In genomic region chr11:1838077-1838425, GRCh38 we compare ENCODE assay signal across 14 cellular contexts. TPM values are rescaled to one million over a fixed set of nuclear protein-coding genes. Genes with fewer than 3 reads are reported as not detected.
DNase-seq lines count a peak whose midpoint lies in the region; ATAC-seq and TF ChIP-seq lines count a peak whose summit lies in the region.
"Had no signal": no experiment of that assay in that cellular context is flagged by ENCODE, and none has a peak within 500 bp of the region (broad histone marks: within the 10 kb centered on the region; RNA-seq: fewer than 3 reads in every experiment).

No MANE protein-coding gene starts in this region.

- no TSS peak for BruUV-seq in MCF 10A (replicated peaks; lab: Mats Ljungman, UMichigan)

- no peak for ATAC-seq in upper lobe of right lung

- no peak overlapping the region for H3K4me3 ChIP-seq in breast epithelium
- H3K4me3 ChIP-seq in Karpas-422 (ENCODE audit: low read length) = no peak overlapping the region
- H3K4me3 ChIP-seq in upper lobe of right lung = no peak overlapping the region
- H3K4me3 ChIP-seq: upper lobe of left lung had no signal

- no peak overlapping the region for H3K27ac Mint-ChIP-seq in MCF 10A (ENCODE audit: low read depth, unreplicated experiment)
- H3K27ac Mint-ChIP-seq in dendritic cell treated with granulocyte-macrophage colony-stimulating factor and Interleukin-4, amounts not matched to agents 40 ng/mL and 50 ng/mL, for 4 days = peak overlapping the region; percentile 61
- H3K27ac Mint-ChIP-seq: activated naive CD8-positive, alpha-beta T cell had no signal

- no peak overlapping the region for H2AFZ ChIP-seq in Karpas-422 (ENCODE audit: low read length)

- H3K27me3 Mint-ChIP-seq in MCF 10A (ENCODE audit: insufficient read depth, unreplicated experiment) = no peaks in the 10 kb centered on the region
- H3K27me3 Mint-ChIP-seq in dendritic cell treated with granulocyte-macrophage colony-stimulating factor and Interleukin-4, amounts not matched to agents 40 ng/mL and 50 ng/mL, for 4 days = peaks cover 34% of the 10 kb centered on the region
- H3K27me3 Mint-ChIP-seq: activated naive CD8-positive, alpha-beta T cell had no signal

- peaks cover 24% of the 10 kb centered on the region for H3K4me1 Mint-ChIP-seq in MCF 10A (ENCODE audit: insufficient read depth, unreplicated experiment)
- H3K4me1 Mint-ChIP-seq in dendritic cell treated with granulocyte-macrophage colony-stimulating factor and Interleukin-4, amounts not matched to agents 40 ng/mL and 50 ng/mL, for 4 days (ENCODE audit: low read depth) = peaks cover 56% of the 10 kb centered on the region

- no peaks in the 10 kb centered on the region for H3K9me3 Mint-ChIP-seq in MCF 10A (ENCODE audit: unreplicated experiment)
- no peaks in the 10 kb centered on the region for H3K9me3 Mint-ChIP-seq in dendritic cell treated with granulocyte-macrophage colony-stimulating factor and Interleukin-4, amounts not matched to agents 40 ng/mL and 50 ng/mL, for 4 days

- intact Hi-C loops in MCF 10A (cut with micrococcal nuclease) = loop anchor here (5.0 to 10.0 kb wide), 2 partner anchors 39 to 283 kb away; no protein-coding TSS in a partner anchor
- intact Hi-C loops in breast epithelium (cut with DNase I; ENCODE audit: low total_unique reads) = loop anchor here (10.0 kb wide), 1 partner anchor 317 kb away; no protein-coding TSS in a partner anchor
- intact Hi-C loops in dendritic cell treated with granulocyte-macrophage colony-stimulating factor and Interleukin-4, amounts not matched to agents 40 ng/mL and 50 ng/mL, for 4 days (cut with micrococcal nuclease) = loop anchor here (5.0 kb wide), 1 partner anchor 79 kb away; the partner anchor contains the start of gene TNNT3
- intact Hi-C loops in upper lobe of right lung (cut with DNase I) = no loop called here

- no peak for TF ChIP-seq POLR2A in breast epithelium (IDR thresholded peaks at IDR 0.05)

- peaks cover 48% of the 10 kb centered on the region for H3K36me3 Mint-ChIP-seq in MCF 10A (ENCODE audit: insufficient read depth, unreplicated experiment)
- no peaks in the 10 kb centered on the region for H3K36me3 Mint-ChIP-seq in dendritic cell treated with granulocyte-macrophage colony-stimulating factor and Interleukin-4, amounts not matched to agents 40 ng/mL and 50 ng/mL, for 4 days (ENCODE audit: low read depth)
- H3K36me3 Mint-ChIP-seq: activated naive CD8-positive, alpha-beta T cell had no signal

- H3K4me3 Mint-ChIP-seq in MCF 10A (ENCODE audit: unreplicated experiment) = peak overlapping the region; percentile 78
- no peak overlapping the region for H3K4me3 Mint-ChIP-seq in dendritic cell treated with granulocyte-macrophage colony-stimulating factor and Interleukin-4, amounts not matched to agents 40 ng/mL and 50 ng/mL, for 4 days
- H3K4me3 Mint-ChIP-seq: activated naive CD8-positive, alpha-beta T cell had no signal

- TF ChIP-seq CTCF in MCF 10A (IDR thresholded peaks at IDR 0.05; ENCODE audit: unreplicated experiment) (no peak), breast epithelium (IDR thresholded peaks at IDR 0.05) (peak in 1 of 3 donors; percentile 7), upper lobe of right lung (IDR thresholded peaks at IDR 0.05) (peak; percentile 1)

- H3K36me3 ChIP-seq in breast epithelium (no peaks in the 10 kb centered on the region), Karpas-422 (ENCODE audit: insufficient read depth, low read length) (no peaks in the 10 kb centered on the region), upper lobe of right lung (no peaks in the 10 kb centered on the region)
- H3K36me3 ChIP-seq: upper lobe of left lung had no signal

- 0 out of 2 replicates have a peak overlapping the region, but pooled peaks have one; percentile 25 for H3K9ac ChIP-seq in Karpas-422 (ENCODE audit: low read length)

- no peak for DNase-seq in MCF 10A (ENCODE audit: unreplicated experiment)
- DNase-seq in breast epithelium (ENCODE audit: low spot score in 2 of 2) = no peak
- no peak for DNase-seq in Karpas-422
- no peak for DNase-seq in upper lobe of right lung
- DNase-seq in islet precursor cell = no peak
- DNase-seq in glomerular visceral epithelial cell (ENCODE audit: extremely low spot score) = no peak
- no peak for DNase-seq in SW 1271 (lab: John Stamatoyannopoulos, UW)
- DNase-seq: DMS79 treated with DMSO at 0.1 percent for 48 hours, kidney glomerular epithelial cell, T1000 had no signal

- H3K9me3 ChIP-seq in breast epithelium = no peaks in the 10 kb centered on the region
- H3K9me3 ChIP-seq in Karpas-422 (ENCODE audit: low read length) = no peaks in the 10 kb centered on the region
- no peaks in the 10 kb centered on the region for H3K9me3 ChIP-seq in upper lobe of right lung
- H3K9me3 ChIP-seq: upper lobe of left lung had no signal

- H3K4me1 ChIP-seq in breast epithelium (peaks cover 0 to 12% of the 10 kb centered on the region in 2 donors), Karpas-422 (ENCODE audit: low read length) (peaks cover 26% of the 10 kb centered on the region), upper lobe of right lung (peaks cover 15% of the 10 kb centered on the region)

- H3K27me3 ChIP-seq in breast epithelium = no peaks in the 10 kb centered on the region
- H3K27me3 ChIP-seq in Karpas-422 (ENCODE audit: low read length) = no peaks in the 10 kb centered on the region
- H3K27me3 ChIP-seq in upper lobe of right lung = no peaks in the 10 kb centered on the region
- H3K27me3 ChIP-seq: upper lobe of left lung had no signal

- H3K9me2 ChIP-seq in Karpas-422 (replicated peaks; ENCODE audit: insufficient read depth, low read length) = no peaks in the 10 kb centered on the region

- CTCF ChIA-PET in MCF 10A (lab: Yijun Ruan, JAX) = interaction anchor here (0.7 kb wide), 1 partner anchor 1127 kb away, joined by 3 read pairs; no protein-coding TSS in a partner anchor

- H4K20me1 ChIP-seq in Karpas-422 (ENCODE audit: insufficient read depth, low read depth, low read length) = no peaks in the 10 kb centered on the region; the same call in 1 of the 2 replicates

- H3K27ac ChIP-seq in breast epithelium (peak overlapping the region in 1 of 2 donors; percentile 5), Karpas-422 (ENCODE audit: low read length) (no peak overlapping the region), upper lobe of right lung (no peak overlapping the region)

- POLR2A ChIA-PET in MCF 10A (lab: Yijun Ruan, JAX) = interaction anchor here (1.0 to 1.4 kb wide), 2 partner anchors 8 to 75 kb away, joined by 3 to 4 read pairs; no protein-coding TSS in a partner anchor

- no peaks in the 10 kb centered on the region for H3K79me2 ChIP-seq in Karpas-422 (ENCODE audit: low read length)

- H3K4me2 ChIP-seq in Karpas-422 (ENCODE audit: low read depth, low read length, poor library complexity, severe bottlenecking) = no peak overlapping the region

RNA-seq across cellular contexts. Expression of gene TNNI2, which starts 0.7 kb away (rescaled TPM):
- 43.3 and 77.7 TPM in 2 replicates for total RNA-seq in MCF 10A (2022)
- 1 to 10 TPM in 2 of 3 donors, not detected in 1; 1.6 to 5.6 TPM for total RNA-seq in breast epithelium
- total RNA-seq in Karpas-422 (2014; rRNA removed; shearing (Covaris generic); ENCODE audit: low replicate concordance) = 0.36 TPM in 1 of 2 replicates, not detected in the other
- 6.9 TPM for total RNA-seq in upper lobe of right lung
- total RNA-seq: dermis blood vessel endothelial cell had no signal

RNA-seq across cellular contexts. Expression of gene SYT8, which starts 3.3 kb away (rescaled TPM):
- total RNA-seq in MCF 10A (2022) (141 and 308 TPM in 2 replicates), breast epithelium (10 to 100 TPM in 2 of 3 donors, not detected in 1; 10.7 to 12.1 TPM), upper lobe of right lung (12.5 TPM)
- total RNA-seq in Karpas-422 (2014; rRNA removed; shearing (Covaris generic); ENCODE audit: low replicate concordance) = 0.29 TPM in 1 of 2 replicates, not detected in the other
- total RNA-seq: dermis blood vessel endothelial cell had no signal

RNA-seq across cellular contexts. Expression of gene LSP1, which starts 14.8 kb away (rescaled TPM):
- 3.3 and 3.7 TPM in 2 replicates for total RNA-seq in MCF 10A (2022)
- 10 to 100 TPM; 21.4 to 36.0 (median 23.6) TPM for total RNA-seq in breast epithelium
- 46.9 and 115 TPM in 2 replicates for total RNA-seq in Karpas-422 (2014; rRNA removed; shearing (Covaris generic); ENCODE audit: low replicate concordance)
- total RNA-seq in upper lobe of right lung = 78.2 TPM
- total RNA-seq: dermis blood vessel endothelial cell had no signal

RNA-seq across cellular contexts. Expression of gene PRR33, which starts 53.6 kb away (rescaled TPM):
- total RNA-seq in MCF 10A (2022) (not detected in 2 replicates), breast epithelium (not detected), upper lobe of right lung (not detected)
- total RNA-seq in Karpas-422 (2014; rRNA removed; shearing (Covaris generic); ENCODE audit: low replicate concordance) = not detected in 2 replicates
- total RNA-seq: dermis blood vessel endothelial cell, upper lobe of left lung had no signal

Comparison
In these comparisons a context has a peak if more than half of its experiments do, and no peak if none do; other contexts are left out.
1. RNA of gene SYT8, which starts 3.3 kb away (total RNA-seq): 141 to 308 TPM in MCF 10A; 12.5 TPM in upper lobe of right lung (single experiment), 10.7 to 12.1 TPM in breast epithelium and 0.29 TPM in Karpas-422; every median in the first group is over 10 times any median in the second.